In genomic region chr6:109441069-109441816, GRCh38 we compare ENCODE assay signal across 8 cellular contexts. TPM values are rescaled to one million over a fixed set of nuclear protein-coding genes. Genes with fewer than 3 reads are reported as not detected.
DNase-seq lines count a peak whose midpoint lies in the region; ATAC-seq and TF ChIP-seq lines count a peak whose summit lies in the region.

No MANE protein-coding gene starts in this region.

- ATAC-seq in GM19395 (IDR thresholded peaks at IDR 0.05; ENCODE audit: unreplicated experiment) (peak; percentile 45), HG03558 (IDR thresholded peaks at IDR 0.05; ENCODE audit: extremely low read depth, unreplicated experiment) (peak; percentile 19)

- H3K4me3 ChIP-seq in Peyer's patch (peak overlapping the region; percentile 55 to 94 (median 88)), ascending aorta (peak overlapping the region; percentile 70 to 84), hepatocyte (peak overlapping the region; percentile 89), skeletal muscle tissue (ENCODE audit: low read length in 3 of 3) (peak overlapping the region; percentile 89 to 94 (median 91))

- H3K9me3 ChIP-seq in Peyer's patch (no peaks in the 10 kb centered on the region), ascending aorta (no peaks in the 10 kb centered on the region), hepatocyte (ENCODE audit: low read depth) (no peaks in the 10 kb centered on the region), skeletal muscle tissue (ENCODE audit: control insufficient read depth in 3 of 3, low read length in 3 of 3) (no peaks in the 10 kb centered on the region)

- peaks cover 0 to 33% (median 0%) of the 10 kb centered on the region in 3 donors for H3K36me3 ChIP-seq in Peyer's patch
- peaks cover 21 to 24% of the 10 kb centered on the region in 2 donors for H3K36me3 ChIP-seq in ascending aorta
- no peaks in the 10 kb centered on the region for H3K36me3 ChIP-seq in hepatocyte (replicated peaks; ENCODE audit: insufficient read depth, low read depth)
- peaks cover 2 to 24% (median 7%) of the 10 kb centered on the region in 3 donors for H3K36me3 ChIP-seq in skeletal muscle tissue (ENCODE audit: control insufficient read depth in 3 of 3, insufficient read depth in 3 of 3, low read length in 3 of 3)

- H3K4me1 ChIP-seq in Peyer's patch (peaks cover 0 to 24% (median 0%) of the 10 kb centered on the region in 4 donors), ascending aorta (peaks cover 0 to 10% of the 10 kb centered on the region in 2 donors), hepatocyte (ENCODE audit: insufficient read depth) (peaks cover 8% of the 10 kb centered on the region), skeletal muscle tissue (ENCODE audit: control insufficient read depth in 3 of 3, insufficient read depth in 3 of 3, low read length in 3 of 3) (peaks cover 7 to 21% (median 17%) of the 10 kb centered on the region in 3 donors)

- peak overlapping the region; percentile 89 for H3K4me2 ChIP-seq in hepatocyte

- no peaks in the 10 kb centered on the region for H3K27me3 ChIP-seq in Peyer's patch
- no peaks in the 10 kb centered on the region for H3K27me3 ChIP-seq in ascending aorta
- H3K27me3 ChIP-seq in hepatocyte, result no peaks in the 10 kb centered on the region
- no peaks in the 10 kb centered on the region for H3K27me3 ChIP-seq in skeletal muscle tissue (ENCODE audit: control insufficient read depth in 3 of 3, insufficient read depth in 3 of 3, low read length in 3 of 3)

- H4K20me1 ChIP-seq in hepatocyte (ENCODE audit: insufficient read depth, poor library complexity, severe bottlenecking), result no peaks in the 10 kb centered on the region

- H2AFZ ChIP-seq in hepatocyte, result peak overlapping the region; percentile 96

- peak overlapping the region; percentile 86 to 94 (median 87) for H3K9ac ChIP-seq in skeletal muscle tissue (ENCODE audit: low read depth in 1 of 3, low read length in 3 of 3)

- DNase-seq in CMK (ENCODE audit: low read depth), result peak; percentile 45
- peak; percentile 58 to 79 (median 75) for DNase-seq in Peyer's patch
- DNase-seq in ascending aorta (ENCODE audit: low spot score in 2 of 2), result peak in 1 of 2 donors; percentile 72
- peak; percentile 84 for DNase-seq in hepatocyte (ENCODE audit: low spot score)
- DNase-seq in occipital lobe (lab: John Stamatoyannopoulos, UW), result no peak

- no peaks in the 10 kb centered on the region for H3K9me2 ChIP-seq in hepatocyte (replicated peaks; ENCODE audit: insufficient read depth)

- TF ChIP-seq CTCF in Peyer's patch (IDR thresholded peaks at IDR 0.05) (peak in 2 of 6 experiments; percentile 30 to 33), ascending aorta (IDR thresholded peaks at IDR 0.05) (peak in 2 of 3 experiments; percentile 15 to 27), hepatocyte (IDR thresholded peaks at IDR 0.05; ENCODE audit: poor library complexity) (peak; percentile 32)

- peak overlapping the region; percentile 78 to 95 (median 88) for H3K27ac ChIP-seq in Peyer's patch
- peak overlapping the region; percentile 77 to 81 for H3K27ac ChIP-seq in ascending aorta
- peak overlapping the region; percentile 94 for H3K27ac ChIP-seq in hepatocyte
- H3K27ac ChIP-seq in skeletal muscle tissue (ENCODE audit: low read depth, low read length), result peak overlapping the region; percentile 81

- peaks cover 9% of the 10 kb centered on the region for H3K79me2 ChIP-seq in hepatocyte

- TF ChIP-seq POLR2A in Peyer's patch (IDR thresholded peaks at IDR 0.05), result no peak

- intact Hi-C loops in ascending aorta (cut with DNase I), result loop anchor here (2.0 to 5.0 kb wide), 3 partner anchors 251 to 346 kb away; partner anchors contain the start of genes AK9, CEP57L1, FIG4 and SESN1

- 4% methylated on average over 28 of the region's 31 CpGs for WGBS in hepatocyte (ENCODE audit: low lambda C conversion rate, missing lambda C conversion rate)

RNA-seq across cellular contexts. Expression of gene SMPD2, which starts 0.7 kb away (rescaled TPM):
- total RNA-seq in Peyer's patch (10 to 100 TPM; 20.6 to 34.5 (median 26.8) TPM), ascending aorta (14.2 TPM), hepatocyte (9.3 and 15.3 TPM in 2 replicates), skeletal muscle tissue (8.4 TPM), occipital lobe (3.1 TPM)
- 19.2 and 25.1 TPM in 2 replicates for polyA plus RNA-seq in hepatocyte

RNA-seq across cellular contexts. Expression of gene PPIL6, which starts 0.8 kb away (rescaled TPM):
- total RNA-seq in Peyer's patch (under 1 TPM in 2 of 4 donors, not detected in 2; 0.27 to 0.53 TPM), ascending aorta (0.11 TPM), hepatocyte (2.2 and 2.6 TPM in 2 replicates), skeletal muscle tissue (15.7 TPM), occipital lobe (41.5 TPM)
- 2.9 and 3.8 TPM in 2 replicates for polyA plus RNA-seq in hepatocyte

RNA-seq across cellular contexts. Expression of gene MICAL1, which starts 14.3 kb away (rescaled TPM):
- total RNA-seq in Peyer's patch (100 to 1,000 TPM; 154 to 291 (median 223) TPM), ascending aorta (55.6 TPM), hepatocyte (38.2 and 46.5 TPM in 2 replicates), skeletal muscle tissue (32.4 TPM), occipital lobe (31.0 TPM)
- polyA plus RNA-seq in hepatocyte, result 51.2 and 52.7 TPM in 2 replicates

RNA-seq across cellular contexts. Expression of gene ZBTB24, which starts 41.8 kb away (rescaled TPM):
- total RNA-seq in Peyer's patch (10 to 100 TPM in 2 of 4 donors, 1 to 10 TPM in 2; 6.7 to 11.6 (median 9.1) TPM), ascending aorta (10.2 TPM), hepatocyte (6.7 and 6.9 TPM in 2 replicates), skeletal muscle tissue (4.7 TPM), occipital lobe (14.8 TPM)
- 2.5 and 3.8 TPM in 2 replicates for polyA plus RNA-seq in hepatocyte

RNA-seq across cellular contexts. Expression of gene CD164, which starts 59.0 kb away (rescaled TPM):
- total RNA-seq in Peyer's patch, result 100 to 1,000 TPM in 3 of 4 donors, 10 to 100 TPM in 1; 62.7 to 382 (median 216) TPM
- total RNA-seq in ascending aorta, result 101 TPM
- 571 and 574 TPM in 2 replicates for total RNA-seq in hepatocyte
- polyA plus RNA-seq in hepatocyte, result 436 and 475 TPM in 2 replicates
- 160 TPM for total RNA-seq in skeletal muscle tissue
- 67.1 TPM for total RNA-seq in occipital lobe
